Comparison of ENCODE assay signal across 1 cellular context in genomic region chr1:6521502-6521901, GRCh38.
TF ChIP-seq lines count a peak whose summit lies in the region.

No MANE protein-coding gene starts in this region.

TF ChIP-seq in H1, 55 proteins besides CTCF, POLR2A, EP300 and RAD21:
- no peak for TF ChIP-seq POLR2AphosphoS5 (IDR thresholded peaks at IDR 0.05; ENCODE audit: low read depth, low read length)
- TF ChIP-seq CEBPB (IDR thresholded peaks at IDR 0.05; ENCODE audit: low read depth, low read length): no peak
- no peak for TF ChIP-seq CHD2 (IDR thresholded peaks at IDR 0.05; ENCODE audit: low read length)
- TF ChIP-seq ZNF274 (IDR thresholded peaks at IDR 0.05; ENCODE audit: borderline replicate concordance, extremely low read depth, low read length): no peak
